In genomic region chr16:88658714-88659113, GRCh38 we compare ENCODE assay signal across 20 cellular contexts. TPM values are rescaled to one million over a fixed set of nuclear protein-coding genes. Genes with fewer than 3 reads are reported as not detected.
A peak's percentile ranks its signal among the peaks of the same experiment; 100 is the strongest.
DNase-seq lines count a peak whose midpoint lies in the region; ATAC-seq, FAIRE-seq and TF ChIP-seq lines count a peak whose summit lies in the region.
"Had no signal": no experiment of that assay in that cellular context is flagged by ENCODE, and none has a peak within 500 bp of the region (broad histone marks: within the 10 kb centered on the region; RNA-seq: fewer than 3 reads in every experiment).

No MANE protein-coding gene starts in this region.

- DNase-seq in HepG2 (ENCODE audit: low spot score) (no peak), right lobe of liver (no peak), neural crest cell (ENCODE audit: low read depth, low spot score) (no peak), aorta (peak; percentile 40 to 75), tibial artery (no peak)
- DNase-seq in activated CD4-positive, alpha-beta memory T cell treated with anti-CD3 and anti-CD28 coated beads, Interleukin-2, amount 10 ng/mL, durations not matched to agents 7 days and 5 days: no peak
- DNase-seq: DMS53, KBM-7, MM.1S, NCI-H1048, NCI-H1417 treated with DMSO at 0.1 percent for 48 hours, NCI-H187, NCI-H2107, NCI-H345, OCI-M1, SJCRH30 had no signal

- WGBS in HepG2 (ENCODE audit: low lambda C conversion rate): 93% methylated on average over 15 of the region's 15 CpGs
- 93% methylated on average over 10 of the region's 15 CpGs for whole genome bisulfite sequencing in right lobe of liver (ENCODE audit: insufficient coverage, low coverage, low lambda C conversion rate, missing lambda C conversion rate)
- 88% methylated on average over 15 of the region's 15 CpGs for WGBS in aorta, 2 donors

- peaks cover 12% of the 10 kb centered on the region for H3K4me1 Mint-ChIP-seq in neural crest cell
- peaks cover 18% of the 10 kb centered on the region for H3K4me1 Mint-ChIP-seq in activated CD4-positive, alpha-beta memory T cell treated with anti-CD3 and anti-CD28 coated beads, Interleukin-2, amount 10 ng/mL, durations not matched to agents 7 days and 5 days

- no peak for TF ChIP-seq CTCF in HepG2 (CRISPR knock-in tag; IDR thresholded peaks at IDR 0.05)
- TF ChIP-seq CTCF in right lobe of liver (IDR thresholded peaks at IDR 0.05): no peak
- no peak for TF ChIP-seq CTCF in neural crest cell (conservative IDR thresholded peaks at IDR 0.05)
- TF ChIP-seq CTCF in tibial artery (IDR thresholded peaks at IDR 0.05): no peak

- in situ Hi-C loops in HepG2 (cut with HindIII; ENCODE audit: extremely low pct_ligation_motif_present, low pct_unique_long_range_greater_than_20kb): no loop called here

- POLR2A ChIA-PET in HepG2 (lab: Yijun Ruan, JAX): interaction anchor here (1.4 kb wide), 1 partner anchor 9 kb away, joined by 4 read pairs; no protein-coding TSS in a partner anchor
- POLR2A ChIA-PET in activated CD4-positive, alpha-beta memory T cell treated with anti-CD3 and anti-CD28 coated beads, Interleukin-2, amount 10 ng/mL, durations not matched to agents 7 days and 5 days (lab: Charles Lee): no interaction called here

- no peaks in the 10 kb centered on the region for H3K9me3 ChIP-seq in HepG2 (ENCODE audit: low read length)
- H3K9me3 ChIP-seq in right lobe of liver: no peaks in the 10 kb centered on the region
- H3K9me3 ChIP-seq in aorta (ENCODE audit: control insufficient read depth, low read length): no peaks in the 10 kb centered on the region
- no peaks in the 10 kb centered on the region for H3K9me3 ChIP-seq in tibial artery
- H3K9me3 ChIP-seq: SJCRH30 had no signal

- no peaks in the 10 kb centered on the region for H3K9me3 Mint-ChIP-seq in neural crest cell
- no peaks in the 10 kb centered on the region for H3K9me3 Mint-ChIP-seq in activated CD4-positive, alpha-beta memory T cell treated with anti-CD3 and anti-CD28 coated beads, Interleukin-2, amount 10 ng/mL, durations not matched to agents 7 days and 5 days

- CTCF ChIA-PET in HepG2 (lab: Yijun Ruan, JAX; ENCODE audit: low intra/inter-chr PET ratio, low total read pairs): no interaction called here
- CTCF ChIA-PET in activated CD4-positive, alpha-beta memory T cell treated with anti-CD3 and anti-CD28 coated beads, Interleukin-2, amount 10 ng/mL, durations not matched to agents 7 days and 5 days (lab: Charles Lee): no interaction called here

- no peaks in the 10 kb centered on the region for H3K36me3 Mint-ChIP-seq in neural crest cell (ENCODE audit: low read depth)
- peaks cover 26% of the 10 kb centered on the region for H3K36me3 Mint-ChIP-seq in activated CD4-positive, alpha-beta memory T cell treated with anti-CD3 and anti-CD28 coated beads, Interleukin-2, amount 10 ng/mL, durations not matched to agents 7 days and 5 days (ENCODE audit: low read depth)

- no peak overlapping the region for H3K4me2 ChIP-seq in HepG2 (ENCODE audit: low read depth, low read length)

- FAIRE-seq in HepG2 (lab: Jason Lieb, UNC): no peak
- FAIRE-seq: A204.1, D721Med, H54, RCC 7860 had no signal

- no TSS peak for BruUV-seq in HepG2 (replicated peaks; lab: Mats Ljungman, UMichigan)

- TF ChIP-seq EP300 in HepG2 (IDR thresholded peaks at IDR 0.05; ENCODE audit: low read depth in 2 of 2, low read length in 2 of 2): no peak
- TF ChIP-seq EP300 in HepG2 (CRISPR knock-in tag; IDR thresholded peaks at IDR 0.05; ENCODE audit: borderline replicate concordance): no peak

- peaks cover 41% of the 10 kb centered on the region for H4K20me1 ChIP-seq in HepG2 (ENCODE audit: insufficient read depth, low read length)

- H3K4me3 ChIP-seq in HepG2 (replicated peaks in 1 of 3; ENCODE audit: insufficient read depth in 1 of 3, low read depth in 2 of 3, low read length in 3 of 3) (no peak overlapping the region), right lobe of liver (no peak overlapping the region), aorta (ENCODE audit: low read length in 2 of 2) (no peak overlapping the region), tibial artery (no peak overlapping the region)
- H3K4me3 ChIP-seq: SJCRH30 had no signal

- TF ChIP-seq POLR2A in HepG2 (IDR thresholded peaks at IDR 0.05; ENCODE audit: insufficient read depth in 1 of 2, low read depth in 2 of 2, low read length in 2 of 2): no peak
- TF ChIP-seq POLR2A in right lobe of liver (IDR thresholded peaks at IDR 0.05): no peak

- H3K4me1 ChIP-seq in HepG2 (ENCODE audit: insufficient read depth, low read length) (peaks cover 28% of the 10 kb centered on the region), right lobe of liver (peaks cover 0 to 8% (median 0%) of the 10 kb centered on the region in 4 donors), aorta (ENCODE audit: control insufficient read depth in 1 of 2, insufficient read depth in 2 of 2, low read length in 2 of 2) (no peaks in the 10 kb centered on the region), tibial artery (peaks cover 0 to 14% (median 7%) of the 10 kb centered on the region in 4 donors)
- H3K4me1 ChIP-seq: SJCRH30 had no signal

- no peaks in the 10 kb centered on the region for H3K27me3 ChIP-seq in HepG2 (ENCODE audit: control insufficient read depth in 1 of 2, insufficient read depth in 2 of 2, low read length in 2 of 2)
- no peaks in the 10 kb centered on the region for H3K27me3 ChIP-seq in right lobe of liver
- H3K27me3 ChIP-seq in aorta (ENCODE audit: control insufficient read depth in 1 of 2, insufficient read depth in 2 of 2, low read length in 1 of 2): no peaks in the 10 kb centered on the region
- H3K27me3 ChIP-seq in tibial artery: no peaks in the 10 kb centered on the region
- H3K27me3 ChIP-seq: SJCRH30 had no signal

- intact Hi-C loops in HepG2 (cut with micrococcal nuclease; ENCODE audit: unreplicated experiment): no loop called here
- intact Hi-C loops in right lobe of liver (cut with DNase I): no loop called here
- intact Hi-C loops in aorta (cut with DNase I): no loop called here
- intact Hi-C loops in tibial artery (cut with DNase I; ENCODE audit: low total_unique reads): no loop called here

- H3K9ac ChIP-seq in HepG2 (ENCODE audit: insufficient read depth, low read depth, low read length): no peak overlapping the region

- H2AFZ ChIP-seq in HepG2 (ENCODE audit: low read length): no peak overlapping the region

- no peak for TF ChIP-seq RAD21 in HepG2 (CRISPR knock-in tag; IDR thresholded peaks at IDR 0.05)

- no peaks in the 10 kb centered on the region for H3K27me3 Mint-ChIP-seq in neural crest cell (ENCODE audit: low read depth)
- no peaks in the 10 kb centered on the region for H3K27me3 Mint-ChIP-seq in activated CD4-positive, alpha-beta memory T cell treated with anti-CD3 and anti-CD28 coated beads, Interleukin-2, amount 10 ng/mL, durations not matched to agents 7 days and 5 days

- ATAC-seq in HepG2 (no peak), right lobe of liver (no peak), aorta (ENCODE audit: low FRiP score) (no peak)

- H3K36me3 ChIP-seq in HepG2 (replicated peaks in 1 of 2; ENCODE audit: control insufficient read depth in 1 of 2, insufficient read depth in 2 of 2, low read length in 2 of 2) (peaks cover 13 to 51% of the 10 kb centered on the region in 2 experiments), right lobe of liver (peaks cover 0 to 27% (median 0%) of the 10 kb centered on the region in 4 donors), aorta (ENCODE audit: control insufficient read depth in 1 of 2, insufficient read depth in 2 of 2, low read length in 1 of 2) (peaks cover 0 to 2% of the 10 kb centered on the region in 2 donors), tibial artery (peaks cover 17 to 47% (median 35%) of the 10 kb centered on the region in 3 donors)
- H3K36me3 ChIP-seq: SJCRH30 had no signal

- H3K27ac ChIP-seq in HepG2 (ENCODE audit: extremely low read length, insufficient read depth, low read length) (no peak overlapping the region), right lobe of liver (no peak overlapping the region), aorta (ENCODE audit: low read depth in 1 of 2, low read length in 2 of 2) (no peak overlapping the region), tibial artery (no peak overlapping the region)
- H3K27ac ChIP-seq: SJCRH30 had no signal

- peak overlapping the region; percentile 31 for H3K4me3 Mint-ChIP-seq in neural crest cell
- H3K4me3 Mint-ChIP-seq in activated CD4-positive, alpha-beta memory T cell treated with anti-CD3 and anti-CD28 coated beads, Interleukin-2, amount 10 ng/mL, durations not matched to agents 7 days and 5 days: no peak overlapping the region

- H3K79me2 ChIP-seq in HepG2 (ENCODE audit: insufficient read depth, low read length): peaks cover 64% of the 10 kb centered on the region

- peak overlapping the region; percentile 62 for H3K27ac Mint-ChIP-seq in neural crest cell (ENCODE audit: unreplicated experiment)
- no peak overlapping the region for H3K27ac Mint-ChIP-seq in activated CD4-positive, alpha-beta memory T cell treated with anti-CD3 and anti-CD28 coated beads, Interleukin-2, amount 10 ng/mL, durations not matched to agents 7 days and 5 days

RNA-seq across cellular contexts. Expression of gene MVD, which starts 4.2 kb away (rescaled TPM):
- 128 and 187 TPM in 2 replicates for total RNA-seq in HepG2 (2016; rRNA removed; fragmentation: Illumina TruSeq; extraction: Trizol)
- total RNA-seq in HepG2 (2016; cell fraction: cytosol; rRNA removed; fragmentation: Illumina TruSeq; extraction: Trizol; ENCODE audit: low read depth): 86.8 and 92.1 TPM in 2 replicates
- total RNA-seq in HepG2 (2016; cell fraction: insoluble cytoplasmic fraction; rRNA removed; fragmentation: Illumina TruSeq; extraction: Trizol): 110 and 194 TPM in 2 replicates
- total RNA-seq in HepG2 (2016; cell fraction: membrane; rRNA removed; fragmentation: Illumina TruSeq; extraction: Trizol): 93.3 and 93.5 TPM in 2 replicates
- 150 and 173 TPM in 2 replicates for total RNA-seq in HepG2 (2016; cell fraction: nucleus; rRNA removed; fragmentation: Illumina TruSeq; extraction: Trizol)
- polyA plus RNA-seq in HepG2 (2011; rRNA removed): 28.1 and 68.9 TPM in 2 replicates
- 33.1 and 34.9 TPM in 2 replicates for polyA plus RNA-seq in HepG2 (2011; cell fraction: cytosol; rRNA removed)
- 340 and 407 TPM in 2 replicates for polyA plus RNA-seq in HepG2 (2011; cell fraction: nucleus; rRNA removed)
- 81.3 and 104 TPM in 2 replicates for polyA plus RNA-seq in HepG2 (2012)
- polyA plus RNA-seq in HepG2 (2016; cell fraction: cytosol; fragmentation: Illumina TruSeq; extraction: Trizol; ENCODE audit: low read depth): 49.5 and 55.8 TPM in 2 replicates
- polyA plus RNA-seq in HepG2 (2016; cell fraction: insoluble cytoplasmic fraction; fragmentation: Illumina TruSeq; extraction: Trizol; ENCODE audit: low read depth): 117 and 128 TPM in 2 replicates
- polyA plus RNA-seq in HepG2 (2016; cell fraction: membrane; fragmentation: Illumina TruSeq; extraction: Trizol; ENCODE audit: low read depth): 64.4 TPM in 2 replicates
- 435 and 459 TPM in 2 replicates for polyA plus RNA-seq in HepG2 (2016; cell fraction: nucleus; fragmentation: Illumina TruSeq; extraction: Trizol; ENCODE audit: insufficient read depth, low read depth)
- 8.9 and 43.8 TPM in 2 replicates for polyA minus RNA-seq in HepG2 (2011; rRNA and poly(A)+ RNA removed; ENCODE audit: low replicate concordance)
- polyA minus RNA-seq in HepG2 (2011; cell fraction: cytosol; rRNA and poly(A)+ RNA removed): 24.2 and 37.5 TPM in 2 replicates
- 34.4 and 55.3 TPM in 2 replicates for polyA minus RNA-seq in HepG2 (2011; cell fraction: nucleus; rRNA and poly(A)+ RNA removed)
- total RNA-seq in right lobe of liver: 10 to 100 TPM; 10.2 to 57.1 (median 15.2) TPM
- total RNA-seq in neural crest cell: 171 and 196 TPM in 2 replicates
- total RNA-seq in aorta: 10 to 100 TPM; 26.0 to 26.6 TPM
- 10 to 100 TPM; 19.8 to 57.6 TPM for polyA plus RNA-seq in aorta
- 100 to 1,000 TPM; 134 to 139 TPM for total RNA-seq in activated CD4-positive, alpha-beta memory T cell treated with anti-CD3 and anti-CD28 coated beads, Interleukin-2, amount 10 ng/mL, durations not matched to agents 7 days and 5 days

RNA-seq across cellular contexts. Expression of gene CYBA, which starts 7.9 kb away (rescaled TPM):
- total RNA-seq in HepG2 (2016; rRNA removed; fragmentation: Illumina TruSeq; extraction: Trizol): 84.2 and 250 TPM in 2 replicates
- total RNA-seq in HepG2 (2016; cell fraction: cytosol; rRNA removed; fragmentation: Illumina TruSeq; extraction: Trizol; ENCODE audit: low read depth): 92.1 and 114 TPM in 2 replicates
- total RNA-seq in HepG2 (2016; cell fraction: insoluble cytoplasmic fraction; rRNA removed; fragmentation: Illumina TruSeq; extraction: Trizol): 90.4 and 246 TPM in 2 replicates
- 55.3 and 74.3 TPM in 2 replicates for total RNA-seq in HepG2 (2016; cell fraction: membrane; rRNA removed; fragmentation: Illumina TruSeq; extraction: Trizol)
- 170 and 197 TPM in 2 replicates for total RNA-seq in HepG2 (2016; cell fraction: nucleus; rRNA removed; fragmentation: Illumina TruSeq; extraction: Trizol)
- polyA plus RNA-seq in HepG2 (2011; rRNA removed): 196 and 258 TPM in 2 replicates
- 338 and 484 TPM in 2 replicates for polyA plus RNA-seq in HepG2 (2011; cell fraction: cytosol; rRNA removed)
- 620 and 660 TPM in 2 replicates for polyA plus RNA-seq in HepG2 (2011; cell fraction: nucleus; rRNA removed)
- 207 and 213 TPM in 2 replicates for polyA plus RNA-seq in HepG2 (2012)
- polyA plus RNA-seq in HepG2 (2016; cell fraction: cytosol; fragmentation: Illumina TruSeq; extraction: Trizol; ENCODE audit: low read depth): 111 and 128 TPM in 2 replicates
- polyA plus RNA-seq in HepG2 (2016; cell fraction: insoluble cytoplasmic fraction; fragmentation: Illumina TruSeq; extraction: Trizol; ENCODE audit: low read depth): 97.6 and 108 TPM in 2 replicates
- polyA plus RNA-seq in HepG2 (2016; cell fraction: membrane; fragmentation: Illumina TruSeq; extraction: Trizol; ENCODE audit: low read depth): 58.9 and 66.6 TPM in 2 replicates
- polyA plus RNA-seq in HepG2 (2016; cell fraction: nucleus; fragmentation: Illumina TruSeq; extraction: Trizol; ENCODE audit: insufficient read depth, low read depth): 462 and 471 TPM in 2 replicates
- polyA minus RNA-seq in HepG2 (2011; rRNA and poly(A)+ RNA removed; ENCODE audit: low replicate concordance): 170 and 432 TPM in 2 replicates
- 173 and 183 TPM in 2 replicates for polyA minus RNA-seq in HepG2 (2011; cell fraction: cytosol; rRNA and poly(A)+ RNA removed)
- polyA minus RNA-seq in HepG2 (2011; cell fraction: nucleus; rRNA and poly(A)+ RNA removed): 79.1 and 82.6 TPM in 2 replicates
- 10 to 100 TPM; 22.8 to 70.0 (median 41.3) TPM for total RNA-seq in right lobe of liver
- 22.0 and 22.3 TPM in 2 replicates for total RNA-seq in neural crest cell
- 100 to 1,000 TPM in 1 of 2 donors, 10 to 100 TPM in 1; 79.2 to 148 TPM for total RNA-seq in aorta
- polyA plus RNA-seq in aorta: 100 to 1,000 TPM in 1 of 2 donors, 10 to 100 TPM in 1; 99.0 to 107 TPM
- total RNA-seq in activated CD4-positive, alpha-beta memory T cell treated with anti-CD3 and anti-CD28 coated beads, Interleukin-2, amount 10 ng/mL, durations not matched to agents 7 days and 5 days: 100 to 1,000 TPM; 580 to 588 TPM

RNA-seq across cellular contexts. Expression of gene IL17C, which starts 20.3 kb away (rescaled TPM):
- total RNA-seq in HepG2 (2016; rRNA removed; fragmentation: Illumina TruSeq; extraction: Trizol) (not detected in 2 replicates), right lobe of liver (not detected), neural crest cell (0.23 TPM in 1 of 2 replicates, not detected in the other), aorta (not detected)
- not detected in 2 replicates for total RNA-seq in HepG2 (2016; cell fraction: cytosol; rRNA removed; fragmentation: Illumina TruSeq; extraction: Trizol; ENCODE audit: low read depth)
- total RNA-seq in HepG2 (2016; cell fraction: insoluble cytoplasmic fraction; rRNA removed; fragmentation: Illumina TruSeq; extraction: Trizol): not detected in 2 replicates
- not detected in 2 replicates for total RNA-seq in HepG2 (2016; cell fraction: membrane; rRNA removed; fragmentation: Illumina TruSeq; extraction: Trizol)
- not detected in 2 replicates for total RNA-seq in HepG2 (2016; cell fraction: nucleus; rRNA removed; fragmentation: Illumina TruSeq; extraction: Trizol)
- polyA plus RNA-seq in HepG2 (2011; rRNA removed) (not detected in 2 replicates), aorta (not detected)
- polyA plus RNA-seq in HepG2 (2011; cell fraction: cytosol; rRNA removed): not detected in 2 replicates
- polyA plus RNA-seq in HepG2 (2011; cell fraction: nucleus; rRNA removed): not detected in 2 replicates
- not detected in 2 replicates for polyA plus RNA-seq in HepG2 (2012)
- polyA plus RNA-seq in HepG2 (2016; cell fraction: cytosol; fragmentation: Illumina TruSeq; extraction: Trizol; ENCODE audit: low read depth): not detected in 2 replicates
- polyA plus RNA-seq in HepG2 (2016; cell fraction: insoluble cytoplasmic fraction; fragmentation: Illumina TruSeq; extraction: Trizol; ENCODE audit: low read depth): not detected in 2 replicates
- polyA plus RNA-seq in HepG2 (2016; cell fraction: membrane; fragmentation: Illumina TruSeq; extraction: Trizol; ENCODE audit: low read depth): not detected in 2 replicates
- not detected in 2 replicates for polyA plus RNA-seq in HepG2 (2016; cell fraction: nucleus; fragmentation: Illumina TruSeq; extraction: Trizol; ENCODE audit: insufficient read depth, low read depth)
- polyA minus RNA-seq in HepG2 (2011; rRNA and poly(A)+ RNA removed; ENCODE audit: low replicate concordance): not detected in 2 replicates
- polyA minus RNA-seq in HepG2 (2011; cell fraction: cytosol; rRNA and poly(A)+ RNA removed): not detected in 2 replicates
- polyA minus RNA-seq in HepG2 (2011; cell fraction: nucleus; rRNA and poly(A)+ RNA removed): not detected in 2 replicates
- total RNA-seq in activated CD4-positive, alpha-beta memory T cell treated with anti-CD3 and anti-CD28 coated beads, Interleukin-2, amount 10 ng/mL, durations not matched to agents 7 days and 5 days: under 1 TPM; 0.23 to 0.43 TPM
- total RNA-seq: SJCRH30 had no signal

RNA-seq across cellular contexts. Expression of gene SNAI3, which starts 27.6 kb away (rescaled TPM):
- total RNA-seq in HepG2 (2016; rRNA removed; fragmentation: Illumina TruSeq; extraction: Trizol): 0.09 and 0.18 TPM in 2 replicates
- total RNA-seq in HepG2 (2016; cell fraction: cytosol; rRNA removed; fragmentation: Illumina TruSeq; extraction: Trizol; ENCODE audit: low read depth): not detected in 2 replicates
- 0.13 and 0.17 TPM in 2 replicates for total RNA-seq in HepG2 (2016; cell fraction: insoluble cytoplasmic fraction; rRNA removed; fragmentation: Illumina TruSeq; extraction: Trizol)
- 0.12 TPM in 1 of 2 replicates, not detected in the other for total RNA-seq in HepG2 (2016; cell fraction: membrane; rRNA removed; fragmentation: Illumina TruSeq; extraction: Trizol)
- not detected in 2 replicates for total RNA-seq in HepG2 (2016; cell fraction: nucleus; rRNA removed; fragmentation: Illumina TruSeq; extraction: Trizol)
- 0.18 and 0.40 TPM in 2 replicates for polyA plus RNA-seq in HepG2 (2011; rRNA removed)
- 0.18 and 0.44 TPM in 2 replicates for polyA plus RNA-seq in HepG2 (2011; cell fraction: cytosol; rRNA removed)
- 0.35 and 0.64 TPM in 2 replicates for polyA plus RNA-seq in HepG2 (2011; cell fraction: nucleus; rRNA removed)
- 0.40 and 0.47 TPM in 2 replicates for polyA plus RNA-seq in HepG2 (2012)
- 0.08 TPM in 1 of 2 replicates, not detected in the other for polyA plus RNA-seq in HepG2 (2016; cell fraction: cytosol; fragmentation: Illumina TruSeq; extraction: Trizol; ENCODE audit: low read depth)
- 0.26 TPM in 1 of 2 replicates, not detected in the other for polyA plus RNA-seq in HepG2 (2016; cell fraction: insoluble cytoplasmic fraction; fragmentation: Illumina TruSeq; extraction: Trizol; ENCODE audit: low read depth)
- 0.15 and 0.21 TPM in 2 replicates for polyA plus RNA-seq in HepG2 (2016; cell fraction: membrane; fragmentation: Illumina TruSeq; extraction: Trizol; ENCODE audit: low read depth)
- polyA plus RNA-seq in HepG2 (2016; cell fraction: nucleus; fragmentation: Illumina TruSeq; extraction: Trizol; ENCODE audit: insufficient read depth, low read depth): 0.27 TPM in 1 of 2 replicates, not detected in the other
- 0.84 TPM in 1 of 2 replicates, not detected in the other for polyA minus RNA-seq in HepG2 (2011; rRNA and poly(A)+ RNA removed; ENCODE audit: low replicate concordance)
- not detected in 2 replicates for polyA minus RNA-seq in HepG2 (2011; cell fraction: cytosol; rRNA and poly(A)+ RNA removed)
- not detected in 2 replicates for polyA minus RNA-seq in HepG2 (2011; cell fraction: nucleus; rRNA and poly(A)+ RNA removed)
- total RNA-seq in right lobe of liver: under 1 TPM; 0.15 to 0.98 (median 0.35) TPM
- not detected in 2 replicates for total RNA-seq in neural crest cell
- total RNA-seq in aorta: under 1 TPM; 0.27 to 0.71 TPM
- 1 to 10 TPM in 1 of 2 donors, not detected in 1; 1.6 TPM for polyA plus RNA-seq in aorta
- 10 to 100 TPM; 16.5 to 16.6 TPM for total RNA-seq in activated CD4-positive, alpha-beta memory T cell treated with anti-CD3 and anti-CD28 coated beads, Interleukin-2, amount 10 ng/mL, durations not matched to agents 7 days and 5 days

RNA-seq across cellular contexts. Expression of gene RNF166, which starts 47.5 kb away (rescaled TPM):
- 15.1 and 23.0 TPM in 2 replicates for total RNA-seq in HepG2 (2016; rRNA removed; fragmentation: Illumina TruSeq; extraction: Trizol)
- 36.0 and 37.2 TPM in 2 replicates for total RNA-seq in HepG2 (2016; cell fraction: cytosol; rRNA removed; fragmentation: Illumina TruSeq; extraction: Trizol; ENCODE audit: low read depth)
- 17.3 and 23.3 TPM in 2 replicates for total RNA-seq in HepG2 (2016; cell fraction: insoluble cytoplasmic fraction; rRNA removed; fragmentation: Illumina TruSeq; extraction: Trizol)
- 41.6 and 45.9 TPM in 2 replicates for total RNA-seq in HepG2 (2016; cell fraction: membrane; rRNA removed; fragmentation: Illumina TruSeq; extraction: Trizol)
- 14.0 and 14.1 TPM in 2 replicates for total RNA-seq in HepG2 (2016; cell fraction: nucleus; rRNA removed; fragmentation: Illumina TruSeq; extraction: Trizol)
- polyA plus RNA-seq in HepG2 (2011; rRNA removed): 21.4 and 26.2 TPM in 2 replicates
- polyA plus RNA-seq in HepG2 (2011; cell fraction: cytosol; rRNA removed): 14.8 and 24.4 TPM in 2 replicates
- 83.8 and 91.3 TPM in 2 replicates for polyA plus RNA-seq in HepG2 (2011; cell fraction: nucleus; rRNA removed)
- polyA plus RNA-seq in HepG2 (2012): 12.2 and 16.1 TPM in 2 replicates
- polyA plus RNA-seq in HepG2 (2016; cell fraction: cytosol; fragmentation: Illumina TruSeq; extraction: Trizol; ENCODE audit: low read depth): 22.9 and 25.4 TPM in 2 replicates
- polyA plus RNA-seq in HepG2 (2016; cell fraction: insoluble cytoplasmic fraction; fragmentation: Illumina TruSeq; extraction: Trizol; ENCODE audit: low read depth): 19.2 and 20.2 TPM in 2 replicates
- 32.0 and 34.1 TPM in 2 replicates for polyA plus RNA-seq in HepG2 (2016; cell fraction: membrane; fragmentation: Illumina TruSeq; extraction: Trizol; ENCODE audit: low read depth)
- 36.7 and 43.4 TPM in 2 replicates for polyA plus RNA-seq in HepG2 (2016; cell fraction: nucleus; fragmentation: Illumina TruSeq; extraction: Trizol; ENCODE audit: insufficient read depth, low read depth)
- 11.5 and 25.6 TPM in 2 replicates for polyA minus RNA-seq in HepG2 (2011; rRNA and poly(A)+ RNA removed; ENCODE audit: low replicate concordance)
- polyA minus RNA-seq in HepG2 (2011; cell fraction: cytosol; rRNA and poly(A)+ RNA removed): 12.9 and 17.8 TPM in 2 replicates
- 14.2 and 18.7 TPM in 2 replicates for polyA minus RNA-seq in HepG2 (2011; cell fraction: nucleus; rRNA and poly(A)+ RNA removed)
- 10 to 100 TPM in 2 of 6 experiments, 1 to 10 TPM in 4; 8.1 to 12.8 (median 10.0) TPM for total RNA-seq in right lobe of liver
- total RNA-seq in neural crest cell: 30.7 and 31.3 TPM in 2 replicates
- total RNA-seq in aorta: 10 to 100 TPM; 18.0 to 39.4 TPM
- 10 to 100 TPM; 16.2 to 27.4 TPM for polyA plus RNA-seq in aorta
- total RNA-seq in activated CD4-positive, alpha-beta memory T cell treated with anti-CD3 and anti-CD28 coated beads, Interleukin-2, amount 10 ng/mL, durations not matched to agents 7 days and 5 days: 100 to 1,000 TPM; 155 to 156 TPM

Comparison
In these comparisons a context has a peak if more than half of its experiments do, and no peak if none do; other contexts are left out.
1. DNase-seq: peak in aorta (2 of 2); none in HepG2 (single experiment), right lobe of liver (0 of 3), neural crest cell (single experiment), activated CD4-positive, alpha-beta memory T cell treated with anti-CD3 and anti-CD28 coated beads, Interleukin-2, amount 10 ng/mL, durations not matched to agents 7 days and 5 days (single experiment) and tibial artery (0 of 2).